ENCODE assay signal across 8 cellular contexts in genomic region chr15:100869151-100869999, GRCh38. TPM values are rescaled to one million over a fixed set of nuclear protein-coding genes. Genes with fewer than 3 reads are reported as not detected.
DNase-seq lines count a peak whose midpoint lies in the region; ATAC-seq, FAIRE-seq and TF ChIP-seq lines count a peak whose summit lies in the region.

No MANE protein-coding gene starts in this region.

- no peak overlapping the region for H3K4me3 ChIP-seq in GM12878
- H3K4me3 ChIP-seq in right atrium auricular region = no peak overlapping the region

- H3K36me3 Mint-ChIP-seq in HFFc6 (ENCODE audit: low read depth) (peaks cover 5% of the 10 kb centered on the region; the same call in 1 of the 2 replicates), neural crest cell (ENCODE audit: low read depth) (no peaks in the 10 kb centered on the region)

- no peak overlapping the region for H2AFZ ChIP-seq in GM12878 (ENCODE audit: control insufficient read depth, low read depth, low read length)

- CTCF ChIA-PET in GM12878 (lab: Yijun Ruan, JAX) = interaction anchor here (0.7 to 4.2 kb wide), 4 partner anchors 10 to 244 kb away, joined by 3 to 24 read pairs (median 4); no protein-coding TSS in a partner anchor

- no TSS peak for BruUV-seq in GM12878 (replicated peaks; lab: Mats Ljungman, UMichigan)

- H3K27me3 Mint-ChIP-seq in HFFc6 (ENCODE audit: insufficient read depth) (peaks cover 3% of the 10 kb centered on the region; the same call in 1 of the 2 replicates), neural crest cell (ENCODE audit: low read depth) (peaks cover 8% of the 10 kb centered on the region)

- H3K36me3 ChIP-seq in GM12878 (ENCODE audit: control insufficient read depth in 2 of 2, insufficient read depth in 2 of 2, low read length in 1 of 2) = no peaks in the 10 kb centered on the region
- no peaks in the 10 kb centered on the region for H3K36me3 ChIP-seq in right atrium auricular region

- H3K27me3 ChIP-seq in GM12878 (replicated peaks in 1 of 2; ENCODE audit: control insufficient read depth in 2 of 2, insufficient read depth in 2 of 2, low read length in 1 of 2) = no peaks in the 10 kb centered on the region; a peak in 3 of 4 replicates
- no peaks in the 10 kb centered on the region for H3K27me3 ChIP-seq in right atrium auricular region

- TF ChIP-seq CTCF in HFFc6 (IDR thresholded peaks at IDR 0.05) (peak; percentile 77), GM12878 (IDR thresholded peaks at IDR 0.05 in 2 of 3, conservative IDR thresholded peaks at IDR 0.05 in 1 of 3; ENCODE audit: control insufficient read depth in 2 of 3, extremely low read depth in 1 of 3, insufficient read depth in 1 of 3, low read depth in 3 of 3, low read length in 3 of 3) (peak; percentile 9 to 22 (median 16); a peak in 2 of 6 replicates), neural crest cell (conservative IDR thresholded peaks at IDR 0.05) (peak; percentile 66), right atrium auricular region (IDR thresholded peaks at IDR 0.05) (peak in 1 of 2 donors; percentile 27)

- RAD21 ChIA-PET in GM12878 (lab: Charles Lee; ENCODE audit: unreplicated experiment) = no interaction called here

- H3K4me3 Mint-ChIP-seq in HFFc6 (no peak overlapping the region), neural crest cell (no peak overlapping the region)

- H3K9me3 Mint-ChIP-seq in HFFc6 (peaks cover 3% of the 10 kb centered on the region; the same call in 1 of the 2 replicates), neural crest cell (peaks cover 4% of the 10 kb centered on the region)

- POLR2A ChIA-PET in GM12878 (lab: Charles Lee) = no interaction called here

- no peak for TF ChIP-seq POLR2A in GM12878 (IDR thresholded peaks at IDR 0.05; ENCODE audit: low read depth, low read length)

- ATAC-seq in GM12878 = no peak

- FAIRE-seq in GM12878 (lab: Jason Lieb, UNC) = no peak

- H3K4me1 ChIP-seq in GM12878 (ENCODE audit: control insufficient read depth, insufficient read depth, low read length) = no peaks in the 10 kb centered on the region
- H3K4me1 ChIP-seq in right atrium auricular region = no peaks in the 10 kb centered on the region

- no peaks in the 10 kb centered on the region; the same call in 2 of the 3 replicates for H3K9me3 ChIP-seq in GM12878 (replicated peaks; ENCODE audit: control insufficient read depth, insufficient read depth, low read length)
- no peaks in the 10 kb centered on the region for H3K9me3 ChIP-seq in right atrium auricular region

- peak; percentile 38 for DNase-seq in NCI-H82 (lab: John Stamatoyannopoulos, UW)
- no peak for DNase-seq in NCI-H82 treated with DMSO at 0.1 percent for 48 hours (lab: John Stamatoyannopoulos, UW; ENCODE audit: unreplicated experiment)
- no peak for DNase-seq in HFFc6
- DNase-seq in GM12878 (ENCODE audit: low read depth, low spot score) = no peak
- DNase-seq in neural crest cell (ENCODE audit: low read depth, low spot score) = no peak
- DNase-seq in COLO829 (ENCODE audit: low spot score) = no peak
- no peak for DNase-seq in right atrium auricular region (ENCODE audit: low spot score)
- DNase-seq in stimulated activated naive CD4-positive, alpha-beta T cell (lab: John Stamatoyannopoulos, UW) = no peak

- H4K20me1 ChIP-seq in GM12878 (ENCODE audit: control insufficient read depth, insufficient read depth) = peaks cover 2% of the 10 kb centered on the region; the same call in 1 of the 2 replicates

- intact Hi-C loops in GM12878 (cut with micrococcal nuclease; ENCODE audit: unreplicated experiment) = no loop called here

- SMC1A ChIA-PET in GM12878 (lab: Charles Lee; ENCODE audit: uncharacterized antibody, unreplicated experiment) = no interaction called here

- no peak overlapping the region for H3K27ac ChIP-seq in GM12878 (ENCODE audit: control insufficient read depth, insufficient read depth)
- H3K27ac ChIP-seq in right atrium auricular region = no peak overlapping the region

- no peaks in the 10 kb centered on the region for H3K79me2 ChIP-seq in GM12878 (ENCODE audit: control insufficient read depth, insufficient read depth, low read length)

- H3K9ac ChIP-seq in GM12878 (ENCODE audit: control insufficient read depth, insufficient read depth, low read length) = no peak overlapping the region

- WGBS in GM12878 (ENCODE audit: insufficient coverage, insufficient replicate concordance, low lambda C conversion rate, missing lambda C conversion rate) = 32% methylated on average over 13 of the region's 13 CpGs

- TF ChIP-seq EP300 in GM12878 (IDR thresholded peaks at IDR 0.05; ENCODE audit: borderline replicate concordance in 1 of 2, control insufficient read depth in 1 of 2, low read depth in 2 of 2, low read length in 2 of 2) = no peak

- H3K27ac Mint-ChIP-seq in HFFc6 (no peak overlapping the region), neural crest cell (ENCODE audit: unreplicated experiment) (no peak overlapping the region)

- H3K4me1 Mint-ChIP-seq in HFFc6 (ENCODE audit: low read depth) (peaks cover 2% of the 10 kb centered on the region; the same call in 1 of the 2 replicates), neural crest cell (no peaks in the 10 kb centered on the region)

- in situ Hi-C loops in GM12878 (cut with MboI) = no loop called here

- no peak overlapping the region for H3K4me2 ChIP-seq in GM12878 (ENCODE audit: control insufficient read depth, insufficient read depth)

- TF ChIP-seq RAD21 in GM12878 (IDR thresholded peaks at IDR 0.05; ENCODE audit: insufficient read depth, low read depth, low read length) = 0 out of 2 replicates have a peak, but pooled peaks have one; percentile 18

TF ChIP-seq in GM12878, 131 proteins besides CTCF, POLR2A, EP300 and RAD21:
- peak; percentile 29; the same call in 1 of the 2 replicates for TF ChIP-seq SMC3 (IDR thresholded peaks at IDR 0.05; ENCODE audit: borderline replicate concordance, low read length)
- no peak for TF ChIP-seq MTA3 (IDR thresholded peaks at IDR 0.05; ENCODE audit: borderline replicate concordance, low read length)
- TF ChIP-seq MXI1 (IDR thresholded peaks at IDR 0.05; ENCODE audit: low read depth, low read length) = no peak
- TF ChIP-seq CEBPB (IDR thresholded peaks at IDR 0.05; ENCODE audit: borderline replicate concordance in 1 of 2, low read depth in 2 of 2, low read length in 2 of 2) = no peak

RNA-seq across cellular contexts. Expression of gene ALDH1A3, which starts 10.3 kb away (rescaled TPM):
- total RNA-seq in HFFc6 (2021; fragmentation: NEBNext Ultra II Directional; extraction: Animal tissue kit (Norgen Biotek cat#: 25700)) = 1 to 10 TPM in 5 of 6 experiments, under 1 TPM in 1; 1.00 to 2.5 (median 1.9) TPM
- not detected in 2 replicates for total RNA-seq in GM12878 (2013; cell fraction: nucleolus; rRNA removed)
- total RNA-seq in GM12878 (2014; rRNA removed) (0.05 and 0.06 TPM in 2 replicates), GM12878 (2014; rRNA removed; fragmentation: Illumina TruSeq; extraction: Trizol) (0.14 and 0.22 TPM in 2 replicates), GM12878 (2021) (0.23 and 0.45 TPM in 2 replicates), neural crest cell (8.0 and 9.2 TPM in 2 replicates), right atrium auricular region (10 to 100 TPM; 14.7 to 19.7 TPM)
- polyA plus RNA-seq in GM12878 (2011; ENCODE audit: low read depth) = not detected
- polyA plus RNA-seq in GM12878 (2011; rRNA removed) (0.69 and 1.0 TPM in 2 replicates), GM12878 (2014; fragmentation: Illumina TruSeq; extraction: Trizol) (0.12 TPM in 1 of 2 replicates, not detected in the other), GM12878 (2014; fragmentation: Nextera tagmentation; extraction: Ambion mirVana) (under 1 TPM; 0.09 to 0.14 TPM), GM12878 (2014; rRNA removed) (0.13 and 0.16 TPM in 2 replicates), GM12878 (2016; fragmentation: Nextera tagmentation; extraction: Ambion mirVana) (under 1 TPM; 0.21 to 0.37 TPM)
- 0.32 and 0.43 TPM in 2 replicates for polyA plus RNA-seq in GM12878 (2011; cell fraction: cytosol; rRNA removed)
- polyA plus RNA-seq in GM12878 (2011; cell fraction: nucleus; rRNA removed) = 0.97 and 1.3 TPM in 2 replicates
- 0.27 and 0.31 TPM in 2 replicates for polyA plus RNA-seq in GM12878 (2012)
- 0.44 and 0.82 TPM in 2 replicates for polyA minus RNA-seq in GM12878 (2011; rRNA and poly(A)+ RNA removed)
- not detected in 2 replicates for polyA minus RNA-seq in GM12878 (2011; cell fraction: cytosol; rRNA and poly(A)+ RNA removed)
- polyA minus RNA-seq in GM12878 (2011; cell fraction: nucleus; rRNA and poly(A)+ RNA removed) = 1.2 and 3.0 TPM in 2 replicates

RNA-seq across cellular contexts. Expression of gene LRRK1, which starts 49.8 kb away (rescaled TPM):
- total RNA-seq in HFFc6 (2021; fragmentation: NEBNext Ultra II Directional; extraction: Animal tissue kit (Norgen Biotek cat#: 25700)) = 10 to 100 TPM; 11.4 to 14.8 (median 13.5) TPM
- 120 and 150 TPM in 2 replicates for total RNA-seq in GM12878 (2013; cell fraction: nucleolus; rRNA removed)
- 15.6 and 23.0 TPM in 2 replicates for total RNA-seq in GM12878 (2014; rRNA removed)
- 13.1 and 13.5 TPM in 2 replicates for total RNA-seq in GM12878 (2014; rRNA removed; fragmentation: Illumina TruSeq; extraction: Trizol)
- total RNA-seq in GM12878 (2021) = 51.5 and 58.3 TPM in 2 replicates
- 14.1 TPM for polyA plus RNA-seq in GM12878 (2011; ENCODE audit: low read depth)
- 14.0 and 23.0 TPM in 2 replicates for polyA plus RNA-seq in GM12878 (2011; rRNA removed)
- 20.3 and 21.9 TPM in 2 replicates for polyA plus RNA-seq in GM12878 (2011; cell fraction: cytosol; rRNA removed)
- 82.2 and 90.7 TPM in 2 replicates for polyA plus RNA-seq in GM12878 (2011; cell fraction: nucleus; rRNA removed)
- polyA plus RNA-seq in GM12878 (2012) = 29.5 and 30.8 TPM in 2 replicates
- 14.8 and 17.5 TPM in 2 replicates for polyA plus RNA-seq in GM12878 (2014; fragmentation: Illumina TruSeq; extraction: Trizol)
- polyA plus RNA-seq in GM12878 (2014; fragmentation: Nextera tagmentation; extraction: Ambion mirVana) = 1 to 10 TPM; 2.2 to 2.7 TPM
- polyA plus RNA-seq in GM12878 (2014; rRNA removed) = 29.9 and 33.8 TPM in 2 replicates
- 10 to 100 TPM; 13.9 to 18.3 TPM for polyA plus RNA-seq in GM12878 (2016; fragmentation: Nextera tagmentation; extraction: Ambion mirVana)
- 26.7 and 37.6 TPM in 2 replicates for polyA minus RNA-seq in GM12878 (2011; rRNA and poly(A)+ RNA removed)
- polyA minus RNA-seq in GM12878 (2011; cell fraction: cytosol; rRNA and poly(A)+ RNA removed) = 14.2 and 22.7 TPM in 2 replicates
- polyA minus RNA-seq in GM12878 (2011; cell fraction: nucleus; rRNA and poly(A)+ RNA removed) = 60.9 and 92.6 TPM in 2 replicates
- 1.7 and 2.5 TPM in 2 replicates for total RNA-seq in neural crest cell
- total RNA-seq in right atrium auricular region = 1 to 10 TPM; 1.9 to 4.4 TPM
